ENCODE assay signal across 21 cellular contexts in genomic region chrX:136423724-136424123, GRCh38.
DNase-seq lines count a peak whose midpoint lies in the region; ATAC-seq, FAIRE-seq and TF ChIP-seq lines count a peak whose summit lies in the region.
"Had no signal": no experiment of that assay in that cellular context is flagged by ENCODE, and none has a peak within 500 bp of the region (broad histone marks: within the 10 kb centered on the region; RNA-seq: fewer than 3 reads in every experiment).

No MANE protein-coding gene starts in this region.

- ATAC-seq in foreskin keratinocyte: no peak
- ATAC-seq in HG03135 (IDR thresholded peaks at IDR 0.05; ENCODE audit: unreplicated experiment): no peak
- ATAC-seq: CD8-positive, alpha-beta T cell had no signal

- no peaks in the 10 kb centered on the region for H3K4me1 Mint-ChIP-seq in type B pancreatic cell (ENCODE audit: unreplicated experiment)
- H3K4me1 Mint-ChIP-seq: B cell; CD4-positive, CD25-positive, alpha-beta regulatory T cell had no signal

- H3K4me1 ChIP-seq in foreskin keratinocyte: no peaks in the 10 kb centered on the region
- H3K4me1 ChIP-seq: BLaER1, Caco-2, HAP-1 had no signal

- peak overlapping the region; percentile 81 for H3K27ac Mint-ChIP-seq in type B pancreatic cell
- H3K27ac Mint-ChIP-seq: B cell; CD4-positive, CD25-positive, alpha-beta regulatory T cell; CD8-positive, alpha-beta T cell had no signal

- H3K27ac ChIP-seq in foreskin keratinocyte: no peak overlapping the region
- H3K27ac ChIP-seq: 22Rv1, BLaER1, C4-2B had no signal

- peak; percentile 15 for DNase-seq in SIG-M5 treated with dmso at 0.1 percent for 504 hours (lab: John Stamatoyannopoulos, UW; ENCODE audit: unreplicated experiment)
- no peak for DNase-seq in SIG-M5 (lab: John Stamatoyannopoulos, UW)
- peak; percentile 3 for DNase-seq in bronchial epithelial cell (ENCODE audit: low read depth)
- no peak for DNase-seq in type B pancreatic cell (ENCODE audit: extremely low spot score, unreplicated experiment)
- no peak for DNase-seq in foreskin keratinocyte
- DNase-seq: Caco-2; CD4-positive, CD25-positive, alpha-beta regulatory T cell; CD8-positive, alpha-beta T cell; DMS153; DND-41; GOT3 had no signal

- H3K27me3 ChIP-seq in bronchial epithelial cell (ENCODE audit: control insufficient read depth, insufficient read depth, low read length) (no peaks in the 10 kb centered on the region), foreskin keratinocyte (no peaks in the 10 kb centered on the region)

- H3K36me3 Mint-ChIP-seq in type B pancreatic cell: no peaks in the 10 kb centered on the region
- H3K36me3 Mint-ChIP-seq: CD4-positive, CD25-positive, alpha-beta regulatory T cell; CD8-positive, alpha-beta T cell had no signal

- no peaks in the 10 kb centered on the region for H3K9me3 Mint-ChIP-seq in type B pancreatic cell
- H3K9me3 Mint-ChIP-seq: CD8-positive, alpha-beta T cell had no signal

- no peaks in the 10 kb centered on the region for H3K27me3 Mint-ChIP-seq in type B pancreatic cell
- H3K27me3 Mint-ChIP-seq: B cell had no signal

- no peak overlapping the region for H3K4me3 Mint-ChIP-seq in type B pancreatic cell
- H3K4me3 Mint-ChIP-seq: B cell; CD4-positive, CD25-positive, alpha-beta regulatory T cell; CD8-positive, alpha-beta T cell had no signal

- FAIRE-seq in bronchial epithelial cell (lab: Jason Lieb, UNC): no peak
- FAIRE-seq: A204.1, G401.6, GM12892, H54 had no signal

- no peaks in the 10 kb centered on the region for H3K36me3 ChIP-seq in bronchial epithelial cell (ENCODE audit: control insufficient read depth, insufficient read depth, low read length)
- H3K36me3 ChIP-seq: BLaER1, HAP-1 had no signal

- H3K4me3 ChIP-seq in bronchial epithelial cell (ENCODE audit: low read depth, low read length): no peak overlapping the region
- H3K4me3 ChIP-seq: BLaER1, HAP-1 had no signal

- TF ChIP-seq CTCF in bronchial epithelial cell (IDR thresholded peaks at IDR 0.05; ENCODE audit: insufficient read depth, low read length, severe bottlenecking): no peak
- no peak for TF ChIP-seq CTCF in type B pancreatic cell (conservative IDR thresholded peaks at IDR 0.05)
- TF ChIP-seq CTCF in foreskin keratinocyte (conservative IDR thresholded peaks at IDR 0.05): no peak

Comparison
In these comparisons a context has a peak if more than half of its experiments do, and no peak if none do; other contexts are left out.
1. DNase-seq: peak in SIG-M5 treated with dmso at 0.1 percent for 504 hours (single experiment) and bronchial epithelial cell (single experiment); none in SIG-M5 (single experiment), type B pancreatic cell (single experiment) and foreskin keratinocyte (0 of 2).